ENCODE assay signal across 23 cellular contexts in the genomic region with DNA sequence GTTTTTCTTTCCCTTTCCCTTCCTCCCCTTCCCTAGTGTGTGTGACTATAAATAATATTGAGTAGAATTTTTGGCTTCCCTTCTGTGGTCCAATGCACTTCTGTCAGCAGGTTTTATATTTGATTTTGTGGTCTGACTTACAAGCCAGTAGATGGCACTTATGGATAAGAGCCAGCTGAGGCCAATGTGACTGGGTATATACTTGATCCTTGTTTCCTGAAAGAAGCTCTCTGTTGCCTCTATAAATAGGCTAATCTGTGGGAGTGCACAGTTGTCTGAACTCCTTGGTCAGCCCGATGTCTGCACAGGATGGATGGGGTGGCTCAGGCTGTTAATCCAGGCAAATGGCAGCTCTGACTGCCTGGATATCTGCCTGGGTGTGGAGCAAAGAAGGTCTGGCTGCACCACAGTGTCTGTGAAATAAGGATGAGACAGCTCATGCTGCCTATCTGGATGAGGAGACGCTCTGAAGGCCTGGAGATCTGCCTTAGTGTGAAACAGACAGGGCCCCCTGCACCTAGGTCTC.
DNase-seq lines count a peak whose midpoint lies in the region; TF ChIP-seq lines count a peak whose summit lies in the region.
"Had no signal": no experiment of that assay in that cellular context is flagged by ENCODE, and none has a peak within 500 bp of the region (broad histone marks: within the 10 kb centered on the region; RNA-seq: fewer than 3 reads in every experiment).

No MANE protein-coding gene starts in this region.

- DNase-seq in BE2C (peak; percentile 16), H4 (ENCODE audit: low spot score) (peak; percentile 8), OCI-M1 (lab: John Stamatoyannopoulos, UW) (peak; percentile 53), medulla oblongata (ENCODE audit: extremely low spot score) (peak; percentile 7), SW480 (ENCODE audit: low spot score) (no peak), midbrain (lab: John Stamatoyannopoulos, UW) (no peak), ascending aorta (ENCODE audit: low spot score in 2 of 2) (no peak)
- DNase-seq: activated CD4-positive, alpha-beta T cell treated with anti-CD3 and anti-CD28 coated beads, Interleukin-2, amount 10 ng/mL, durations not matched to agents 7 days and 5 days; activated CD8-positive, alpha-beta memory T cell treated with anti-CD3 and anti-CD28 coated beads, Interleukin-2, amount 10 ng/mL, durations not matched to agents 7 days and 5 days; activated naive CD4-positive, alpha-beta T cell treated with Interleukin-2 at 50 U/mL for 16 hours; activated T-cell treated with anti-CD3 and anti-CD28 coated beads, Interleukin-2, amount 50 U/mL, for 72 hours; cerebellar nuclear complex; gastrocnemius medialis; H7; hippocampal formation; left colon; NCI-H2081 treated with DMSO at 0.1 percent for 48 hours; stimulated activated CD4-positive, alpha-beta T cell treated with anti-CD3 and anti-CD28 coated beads, Interleukin-4, amount 100 ng/mL, for 24 hours; upper lobe of left lung had no signal

- intact Hi-C loops in ascending aorta (cut with DNase I), result no loop called here

- no peaks in the 10 kb centered on the region for H3K4me1 ChIP-seq in BE2C
- no peaks in the 10 kb centered on the region for H3K4me1 ChIP-seq in ascending aorta
- H3K4me1 ChIP-seq: gastrocnemius medialis, prostate gland, SJSA1, upper lobe of left lung had no signal

- H3K27me3 ChIP-seq in BE2C (no peaks in the 10 kb centered on the region), ascending aorta (no peaks in the 10 kb centered on the region)
- H3K27me3 ChIP-seq: gastrocnemius medialis, neutrophil, SJSA1, upper lobe of left lung had no signal

- H3K27ac ChIP-seq in ascending aorta, result no peak overlapping the region
- H3K27ac ChIP-seq: gastrocnemius medialis, neutrophil, prostate gland, SJSA1, upper lobe of left lung had no signal

- H3K36me3 ChIP-seq in BE2C, result no peaks in the 10 kb centered on the region
- no peaks in the 10 kb centered on the region for H3K36me3 ChIP-seq in ascending aorta
- H3K36me3 ChIP-seq: gastrocnemius medialis, neutrophil, prostate gland, SJSA1, upper lobe of left lung had no signal

- H3K9me3 ChIP-seq in BE2C, result no peaks in the 10 kb centered on the region
- no peaks in the 10 kb centered on the region for H3K9me3 ChIP-seq in ascending aorta
- H3K9me3 ChIP-seq: gastrocnemius medialis, neutrophil, prostate gland had no signal

- TF ChIP-seq CTCF in BE2C (IDR thresholded peaks at IDR 0.05; ENCODE audit: low read depth, low read length), result no peak
- TF ChIP-seq CTCF in ascending aorta (IDR thresholded peaks at IDR 0.05), result no peak

- H3K4me3 ChIP-seq in BE2C (ENCODE audit: low read depth, low read length) (no peak overlapping the region), ascending aorta (no peak overlapping the region)
- H3K4me3 ChIP-seq: gastrocnemius medialis, K562, prostate gland, SJSA1, upper lobe of left lung had no signal

Comparison
In these comparisons a context has a peak if more than half of its experiments do, and no peak if none do; other contexts are left out.
1. DNase-seq: peak in BE2C (single experiment), H4 (single experiment), OCI-M1 (single experiment) and medulla oblongata (single experiment); none in SW480 (single experiment), midbrain (single experiment) and ascending aorta (0 of 2).